Comparison of ENCODE assay signal across 18 cellular contexts in the genomic region with DNA sequence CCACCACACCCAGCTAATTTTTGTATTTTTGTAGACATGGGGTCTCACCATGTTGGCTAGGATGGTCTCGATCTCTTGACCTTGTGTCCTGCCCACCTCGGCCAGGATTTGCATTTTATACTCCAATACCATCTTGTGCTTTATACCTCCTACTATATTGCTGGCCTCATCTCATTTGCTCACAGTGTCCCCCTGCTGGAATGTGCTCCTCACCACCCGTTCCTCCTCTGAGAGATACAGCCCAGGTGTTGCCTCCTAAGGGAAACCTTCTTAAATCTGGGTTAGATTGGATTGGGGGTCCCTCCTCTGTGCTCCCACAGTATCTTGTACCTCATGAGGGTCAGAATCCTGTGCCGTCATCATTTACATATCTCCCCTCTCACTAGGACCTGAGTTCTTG.
A peak's percentile ranks its signal among the peaks of the same experiment; 100 is the strongest.
DNase-seq lines count a peak whose midpoint lies in the region; ATAC-seq, FAIRE-seq and TF ChIP-seq lines count a peak whose summit lies in the region.
"Had no signal": no experiment of that assay in that cellular context is flagged by ENCODE, and none has a peak within 500 bp of the region (broad histone marks: within the 10 kb centered on the region; RNA-seq: fewer than 3 reads in every experiment).

No MANE protein-coding gene starts in this region.

- FAIRE-seq in HepG2 (lab: Jason Lieb, UNC) = no peak

- H3K4me3 ChIP-seq in HepG2 (replicated peaks in 1 of 3; ENCODE audit: insufficient read depth in 1 of 3, low read depth in 2 of 3, low read length in 3 of 3) (no peak overlapping the region), right lobe of liver (no peak overlapping the region), astrocyte of the spinal cord (ENCODE audit: low read depth, low read length) (no peak overlapping the region), iPS-15b (ENCODE audit: low read depth, low read length) (peak overlapping the region; percentile 26), vagina (no peak overlapping the region)
- H3K4me3 ChIP-seq: GM23248, ovary had no signal

- H4K20me1 ChIP-seq in HepG2 (ENCODE audit: insufficient read depth, low read length) = no peaks in the 10 kb centered on the region

- H3K27me3 ChIP-seq in HepG2 (ENCODE audit: control insufficient read depth in 1 of 2, insufficient read depth in 2 of 2, low read length in 2 of 2) (peaks cover 0 to 3% of the 10 kb centered on the region in 2 experiments; a peak in 1 of 5 replicates), right lobe of liver (no peaks in the 10 kb centered on the region), iPS-15b (ENCODE audit: control insufficient read depth, insufficient read depth, low read length) (peaks cover 64% of the 10 kb centered on the region), vagina (no peaks in the 10 kb centered on the region)
- H3K27me3 ChIP-seq: ovary had no signal

- TF ChIP-seq POLR2A in HepG2 (IDR thresholded peaks at IDR 0.05; ENCODE audit: insufficient read depth in 1 of 2, low read depth in 2 of 2, low read length in 2 of 2) (no peak), right lobe of liver (IDR thresholded peaks at IDR 0.05) (no peak), vagina (IDR thresholded peaks at IDR 0.05) (no peak)

- no peak overlapping the region for H3K4me2 ChIP-seq in HepG2 (ENCODE audit: low read depth, low read length)

- peak; percentile 76 for ATAC-seq in HepG2
- ATAC-seq in right lobe of liver = no peak
- no peak for ATAC-seq in GM21447 (IDR thresholded peaks at IDR 0.05; ENCODE audit: unreplicated experiment)
- no peak for ATAC-seq in GM18909 (IDR thresholded peaks at IDR 0.05; ENCODE audit: poor library complexity, unreplicated experiment)
- ATAC-seq: activated CD4-positive, CD25-positive, alpha-beta regulatory T cell treated with anti-CD3 and anti-CD28 coated beads, Interleukin-2, amount 50 U/mL, for 24 hours had no signal

- TF ChIP-seq CTCF in HepG2 (CRISPR knock-in tag; IDR thresholded peaks at IDR 0.05) (no peak), right lobe of liver (IDR thresholded peaks at IDR 0.05) (peak in 1 of 4 donors; percentile 9), astrocyte of the spinal cord (IDR thresholded peaks at IDR 0.05; ENCODE audit: low read depth, low read length) (peak; percentile 19), vagina (IDR thresholded peaks at IDR 0.05) (no peak)

- intact Hi-C loops in HepG2 (cut with micrococcal nuclease; ENCODE audit: unreplicated experiment) (no loop called here), right lobe of liver (cut with DNase I) (no loop called here), vagina (cut with DNase I) (no loop called here)

- WGBS in HepG2 (ENCODE audit: low lambda C conversion rate) = 13% methylated on average over 4 of the region's 4 CpGs
- 50% methylated on average over 3 of the region's 4 CpGs for WGBS in right lobe of liver (ENCODE audit: insufficient coverage, low coverage, low lambda C conversion rate, missing lambda C conversion rate)

- DNase-seq in HepG2 (ENCODE audit: low spot score) (no peak), right lobe of liver (no peak), astrocyte of the spinal cord (ENCODE audit: low read depth, low spot score) (no peak), vagina (ENCODE audit: extremely low spot score in 2 of 2) (no peak), NOMO-1 (lab: John Stamatoyannopoulos, UW; ENCODE audit: unreplicated experiment in 2 of 2) (no peak)
- DNase-seq: activated naive CD4-positive, alpha-beta T cell; aorta; cortex of kidney; EL; GM23248; NCI-H187 treated with DMSO at 0.1 percent for 48 hours; ovary; stimulated activated CD4-positive, alpha-beta T cell treated with anti-CD3 and anti-CD28 coated beads, Interleukin-2, amount 100 ng/mL, for 48 hours; T-helper 2 cell had no signal

- TF ChIP-seq RAD21 in HepG2 (CRISPR knock-in tag; IDR thresholded peaks at IDR 0.05) = no peak

- H3K4me1 ChIP-seq in HepG2 (ENCODE audit: insufficient read depth, low read length) (no peaks in the 10 kb centered on the region), right lobe of liver (no peaks in the 10 kb centered on the region), iPS-15b (ENCODE audit: control insufficient read depth, insufficient read depth, low read length) (peaks cover 38% of the 10 kb centered on the region), vagina (no peaks in the 10 kb centered on the region)

- BruUV-seq in HepG2 (replicated peaks; lab: Mats Ljungman, UMichigan) = no TSS peak

- in situ Hi-C loops in HepG2 (cut with HindIII; ENCODE audit: extremely low pct_ligation_motif_present, low pct_unique_long_range_greater_than_20kb) = no loop called here
- in situ Hi-C loops in astrocyte of the spinal cord (cut with HindIII; ENCODE audit: low sequenced_read_pairs) = no loop called here

- no peak for TF ChIP-seq EP300 in HepG2 (IDR thresholded peaks at IDR 0.05; ENCODE audit: low read depth in 2 of 2, low read length in 2 of 2)
- TF ChIP-seq EP300 in HepG2 (CRISPR knock-in tag; IDR thresholded peaks at IDR 0.05; ENCODE audit: borderline replicate concordance) = no peak

- CTCF ChIA-PET in HepG2 (lab: Yijun Ruan, JAX; ENCODE audit: low intra/inter-chr PET ratio, low total read pairs) = no interaction called here

- H3K9me3 ChIP-seq in HepG2 (ENCODE audit: low read length) (no peaks in the 10 kb centered on the region), right lobe of liver (no peaks in the 10 kb centered on the region), iPS-15b (ENCODE audit: control insufficient read depth, insufficient read depth, low read length) (no peaks in the 10 kb centered on the region), vagina (no peaks in the 10 kb centered on the region)
- H3K9me3 ChIP-seq: ovary had no signal

- no peak overlapping the region for H2AFZ ChIP-seq in HepG2 (ENCODE audit: low read length)
- H2AFZ ChIP-seq: GM23248 had no signal

- POLR2A ChIA-PET in HepG2 (lab: Yijun Ruan, JAX) = no interaction called here

- H3K9ac ChIP-seq in HepG2 (ENCODE audit: insufficient read depth, low read depth, low read length) (no peak overlapping the region), iPS-15b (ENCODE audit: low read depth, low read length) (no peak overlapping the region)
- H3K9ac ChIP-seq: GM23248 had no signal

- H3K36me3 ChIP-seq in HepG2 (replicated peaks in 1 of 2; ENCODE audit: control insufficient read depth in 1 of 2, insufficient read depth in 2 of 2, low read length in 2 of 2) (no peaks in the 10 kb centered on the region), right lobe of liver (no peaks in the 10 kb centered on the region), iPS-15b (ENCODE audit: control insufficient read depth, insufficient read depth, low read length) (no peaks in the 10 kb centered on the region), vagina (no peaks in the 10 kb centered on the region)
- H3K36me3 ChIP-seq: ovary had no signal

- H3K27ac ChIP-seq in HepG2 (ENCODE audit: extremely low read length, insufficient read depth, low read length) (no peak overlapping the region), right lobe of liver (no peak overlapping the region), vagina (peak overlapping the region; percentile 42)
- H3K27ac ChIP-seq: GM23248, ovary had no signal

- H3K79me2 ChIP-seq in HepG2 (ENCODE audit: insufficient read depth, low read length) = no peaks in the 10 kb centered on the region

TF ChIP-seq in HepG2, 621 proteins besides CTCF, POLR2A, EP300 and RAD21 (continues in another document):
- TF ChIP-seq FLYWCH1 (CRISPR knock-in tag; IDR thresholded peaks at IDR 0.05) = no peak
- TF ChIP-seq, protein P1, sequence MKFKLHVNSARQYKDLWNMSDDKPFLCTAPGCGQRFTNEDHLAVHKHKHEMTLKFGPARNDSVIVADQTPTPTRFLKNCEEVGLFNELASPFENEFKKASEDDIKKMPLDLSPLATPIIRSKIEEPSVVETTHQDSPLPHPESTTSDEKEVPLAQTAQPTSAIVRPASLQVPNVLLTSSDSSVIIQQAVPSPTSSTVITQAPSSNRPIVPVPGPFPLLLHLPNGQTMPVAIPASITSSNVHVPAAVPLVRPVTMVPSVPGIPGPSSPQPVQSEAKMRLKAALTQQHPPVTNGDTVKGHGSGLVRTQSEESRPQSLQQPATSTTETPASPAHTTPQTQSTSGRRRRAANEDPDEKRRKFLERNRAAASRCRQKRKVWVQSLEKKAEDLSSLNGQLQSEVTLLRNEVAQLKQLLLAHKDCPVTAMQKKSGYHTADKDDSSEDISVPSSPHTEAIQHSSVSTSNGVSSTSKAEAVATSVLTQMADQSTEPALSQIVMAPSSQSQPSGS (CRISPR knock-in tag; IDR thresholded peaks at IDR 0.05) = no peak
- TF ChIP-seq ZNF761 (CRISPR knock-in tag; conservative IDR thresholded peaks at IDR 0.05) = no peak
- no peak for TF ChIP-seq IRX3 (CRISPR knock-in tag; IDR thresholded peaks at IDR 0.05; ENCODE audit: borderline replicate concordance, low read depth)
- TF ChIP-seq, protein P2, sequence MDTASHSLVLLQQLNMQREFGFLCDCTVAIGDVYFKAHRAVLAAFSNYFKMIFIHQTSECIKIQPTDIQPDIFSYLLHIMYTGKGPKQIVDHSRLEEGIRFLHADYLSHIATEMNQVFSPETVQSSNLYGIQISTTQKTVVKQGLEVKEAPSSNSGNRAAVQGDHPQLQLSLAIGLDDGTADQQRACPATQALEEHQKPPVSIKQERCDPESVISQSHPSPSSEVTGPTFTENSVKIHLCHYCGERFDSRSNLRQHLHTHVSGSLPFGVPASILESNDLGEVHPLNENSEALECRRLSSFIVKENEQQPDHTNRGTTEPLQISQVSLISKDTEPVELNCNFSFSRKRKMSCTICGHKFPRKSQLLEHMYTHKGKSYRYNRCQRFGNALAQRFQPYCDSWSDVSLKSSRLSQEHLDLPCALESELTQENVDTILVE (CRISPR knock-in tag; IDR thresholded peaks at IDR 0.05) = no peak
- TF ChIP-seq NPAS2 (CRISPR knock-in tag; IDR thresholded peaks at IDR 0.05; ENCODE audit: borderline replicate concordance) = no peak
- no peak for TF ChIP-seq NR1H2 (CRISPR knock-in tag; IDR thresholded peaks at IDR 0.05; ENCODE audit: borderline replicate concordance, low read depth)
- TF ChIP-seq ZFP41 (CRISPR knock-in tag; IDR thresholded peaks at IDR 0.05; ENCODE audit: borderline replicate concordance) = no peak
- TF ChIP-seq CAMTA2 (CRISPR knock-in tag; IDR thresholded peaks at IDR 0.05; ENCODE audit: borderline replicate concordance) = no peak
- no peak for TF ChIP-seq NCOR1 (IDR thresholded peaks at IDR 0.05; ENCODE audit: borderline replicate concordance, low read length)
- no peak for TF ChIP-seq TBX2 (CRISPR knock-in tag; IDR thresholded peaks at IDR 0.05; ENCODE audit: borderline replicate concordance)
